In the genomic region with DNA sequence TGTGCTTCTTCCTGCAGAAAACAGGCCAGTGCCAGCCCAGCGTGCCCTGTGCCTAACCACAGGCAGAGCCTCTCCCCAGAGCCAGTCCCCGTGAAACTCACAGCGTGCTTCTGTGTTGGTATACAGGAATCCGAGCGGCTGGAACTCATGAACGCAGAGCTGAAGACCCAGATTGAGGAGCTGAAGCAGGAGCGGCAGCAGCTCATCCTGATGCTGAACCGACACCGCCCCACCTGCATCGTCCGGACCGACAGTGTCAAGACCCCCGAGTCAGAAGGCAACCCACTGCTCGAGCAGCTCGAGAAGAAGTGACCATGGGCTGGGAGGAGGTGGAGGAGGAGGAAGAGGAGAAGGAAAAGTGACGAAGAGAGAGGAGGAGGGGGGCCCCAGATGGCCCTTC, we compare ENCODE assay signal across 27 cellular contexts. TPM values are rescaled to one million over a fixed set of nuclear protein-coding genes. Genes with fewer than 3 reads are reported as not detected.
DNase-seq lines count a peak whose midpoint lies in the region; ATAC-seq and TF ChIP-seq lines count a peak whose summit lies in the region.
"Had no signal": no experiment of that assay in that cellular context is flagged by ENCODE, and none has a peak within 500 bp of the region (broad histone marks: within the 10 kb centered on the region; RNA-seq: fewer than 3 reads in every experiment).

No MANE protein-coding gene starts in this region.

- peaks cover 89% of the 10 kb centered on the region for H3K36me3 ChIP-seq in OCI-LY3 (replicated peaks; ENCODE audit: low read depth, low read length)
- H3K36me3 ChIP-seq in esophagus squamous epithelium: peaks cover 21 to 78% (median 28%) of the 10 kb centered on the region in 3 donors
- peaks cover 6 to 93% (median 41%) of the 10 kb centered on the region in 9 donors for H3K36me3 ChIP-seq in heart right ventricle
- H3K36me3 ChIP-seq: neural progenitor cell had no signal

- no peak for DNase-seq in esophagus squamous epithelium (lab: John Stamatoyannopoulos, UW)
- DNase-seq in sciatic nerve (ENCODE audit: low spot score): no peak
- no peak for DNase-seq in iPS-NIHi11 (ENCODE audit: low spot score)
- no peak for DNase-seq in AG08395 (ENCODE audit: low spot score)
- no peak for DNase-seq in stimulated activated naive CD8-positive, alpha-beta T cell treated with anti-CD3 and anti-CD28 coated beads, Interleukin-15, Interleukin-2, amounts not matched to agents 100 U/mL and 50 U/mL, for 24 hours
- DNase-seq in heart right ventricle: no peak
- DNase-seq: activated CD4-positive, alpha-beta memory T cell treated with anti-CD3 and anti-CD28 coated beads, Interleukin-2, amount 10 ng/mL, durations not matched to agents 7 days and 5 days; activated CD4-positive, alpha-beta T cell treated with anti-CD3 and anti-CD28 coated beads for 1 hour; CD4-positive, alpha-beta memory T cell; DMS 273 treated with DMSO at 0.1 percent for 48 hours; effector CD4-positive, alpha-beta T cell; NCI-H187 treated with DMSO at 0.1 percent for 48 hours; NCI-H2171 treated with DMSO at 0.1 percent for 48 hours; NCI-H524; NK-92 treated with Interleukin-12 subunit alpha and Interleukin-12 subunit beta, amount 100 ng/mL, for 24 hours; stimulated activated CD4-positive, alpha-beta T cell treated with anti-CD3 and anti-CD28 coated beads, Interleukin-15, amount 100 ng/mL, for 24 hours; stimulated activated naive CD8-positive, alpha-beta T cell treated with anti-CD3 and anti-CD28 coated beads, Interleukin-15, amount 100 ng/mL, for 72 hours; T-cell; trophoblast cell had no signal

- H3K4me2 ChIP-seq in OCI-LY3 (ENCODE audit: low read length): peak overlapping the region; percentile 29
- H3K4me2 ChIP-seq: neural progenitor cell had no signal

- H3K27me3 ChIP-seq in OCI-LY3 (ENCODE audit: low read depth, low read length): no peaks in the 10 kb centered on the region
- H3K27me3 ChIP-seq in esophagus squamous epithelium: no peaks in the 10 kb centered on the region
- no peaks in the 10 kb centered on the region for H3K27me3 ChIP-seq in heart right ventricle
- H3K27me3 ChIP-seq: neural progenitor cell, Peyer's patch, SJSA1 had no signal

- WGBS in esophagus squamous epithelium, 2 donors: 89 to 90% methylated on average over 3 to 10 of the region's 16 CpGs
- WGBS in heart right ventricle, 2 donors: 94 to 95% methylated on average over 16 of the region's 16 CpGs

- H3K79me2 ChIP-seq in OCI-LY3 (ENCODE audit: low read length): peaks cover 58% of the 10 kb centered on the region

- intact Hi-C loops in esophagus squamous epithelium (cut with DNase I) (no loop called here), sciatic nerve (cut with DNase I) (no loop called here), heart right ventricle (cut with DNase I) (no loop called here)

- no peak for TF ChIP-seq POLR2A in esophagus squamous epithelium (IDR thresholded peaks at IDR 0.05)

- no peak overlapping the region for H2AFZ ChIP-seq in OCI-LY3 (ENCODE audit: low read depth, low read length)
- H2AFZ ChIP-seq: neural progenitor cell had no signal

- no peak overlapping the region for H3K4me3 ChIP-seq in OCI-LY3 (ENCODE audit: low read length)
- no peak overlapping the region for H3K4me3 ChIP-seq in esophagus squamous epithelium
- H3K4me3 ChIP-seq in heart right ventricle: no peak overlapping the region
- H3K4me3 ChIP-seq: lung, neural progenitor cell, Peyer's patch, SJSA1 had no signal

- peaks cover 41% of the 10 kb centered on the region for H3K4me1 ChIP-seq in OCI-LY3 (ENCODE audit: low read length)
- H3K4me1 ChIP-seq in esophagus squamous epithelium: peaks cover 0 to 40% (median 7%) of the 10 kb centered on the region in 3 donors
- peaks cover 0 to 37% (median 14%) of the 10 kb centered on the region in 9 donors for H3K4me1 ChIP-seq in heart right ventricle
- H3K4me1 ChIP-seq: neural progenitor cell, Peyer's patch had no signal

- H3K27ac ChIP-seq in OCI-LY3 (ENCODE audit: low read length) (peak overlapping the region; percentile 68), esophagus squamous epithelium (peak overlapping the region in 3 of 4 donors; percentile 55 to 68 (median 65)), heart right ventricle (no peak overlapping the region)
- H3K27ac ChIP-seq: epithelial cell of prostate, neural progenitor cell, Peyer's patch, SJSA1 had no signal

- ATAC-seq in sciatic nerve: peak; percentile 5
- no peak for ATAC-seq in stimulated activated naive CD8-positive, alpha-beta T cell treated with anti-CD3 and anti-CD28 coated beads, Interleukin-15, Interleukin-2, amounts not matched to agents 100 U/mL and 50 U/mL, for 24 hours
- ATAC-seq in heart right ventricle: no peak
- ATAC-seq: activated T-helper 17 cell treated with anti-CD3 and anti-CD28 coated beads, Interleukin-2, amount 50 U/mL, for 72 hours; T-cell had no signal

- peaks cover 60% of the 10 kb centered on the region for H4K20me1 ChIP-seq in OCI-LY3 (ENCODE audit: insufficient read depth, low read length)

- peak overlapping the region; percentile 22; the same call in 1 of the 2 replicates for H3K9ac ChIP-seq in OCI-LY3 (ENCODE audit: low read length)
- H3K9ac ChIP-seq: neural progenitor cell had no signal

- no peak for TF ChIP-seq CTCF in OCI-LY3 (IDR thresholded peaks at IDR 0.05; ENCODE audit: low read depth, low read length)
- no peak for TF ChIP-seq CTCF in esophagus squamous epithelium (IDR thresholded peaks at IDR 0.05)
- TF ChIP-seq CTCF in heart right ventricle (IDR thresholded peaks at IDR 0.05): no peak

- peaks cover 5% of the 10 kb centered on the region; the same call in 1 of the 2 replicates for H3K9me3 ChIP-seq in OCI-LY3 (ENCODE audit: insufficient read depth, low read length)
- H3K9me3 ChIP-seq in esophagus squamous epithelium: no peaks in the 10 kb centered on the region
- H3K9me3 ChIP-seq in heart right ventricle: no peaks in the 10 kb centered on the region
- H3K9me3 ChIP-seq: Peyer's patch, SJSA1 had no signal

RNA-seq across cellular contexts. Expression of gene JDP2, which starts 41.3 kb away (rescaled TPM):
- total RNA-seq in esophagus squamous epithelium: 10 to 100 TPM; 20.9 to 41.8 (median 36.9) TPM
- 59.7 TPM for total RNA-seq in sciatic nerve
- total RNA-seq in heart right ventricle: 10 to 100 TPM; 12.3 to 28.0 (median 17.3) TPM
- polyA plus RNA-seq in heart right ventricle: 10 to 100 TPM; 15.6 to 44.0 TPM

RNA-seq across cellular contexts. Expression of gene BATF, which starts 53.1 kb away (rescaled TPM):
- 10 to 100 TPM in 1 of 4 donors, 1 to 10 TPM in 3; 1.7 to 14.5 (median 6.8) TPM for total RNA-seq in esophagus squamous epithelium
- total RNA-seq in sciatic nerve: 1.7 TPM
- 1 to 10 TPM in 3 of 10 donors, under 1 TPM in 2, not detected in 5; 0.34 to 3.3 (median 1.3) TPM for total RNA-seq in heart right ventricle
- polyA plus RNA-seq in heart right ventricle: 1 to 10 TPM; 1.7 TPM
- total RNA-seq: H4, SJSA1 had no signal

Comparison
In these comparisons a context has a peak if more than half of its experiments do, and no peak if none do; other contexts are left out.
1. H3K27ac ChIP-seq: peak in OCI-LY3 (single experiment) and esophagus squamous epithelium (3 of 4); none in heart right ventricle (0 of 10).